14 cellular contexts compared by ENCODE assay signal in genomic region chr3:17759901-17760300, GRCh38. TPM values are rescaled to one million over a fixed set of nuclear protein-coding genes. Genes with fewer than 3 reads are reported as not detected.
DNase-seq lines count a peak whose midpoint lies in the region; ATAC-seq lines count a peak whose summit lies in the region.
"Had no signal": no experiment of that assay in that cellular context is flagged by ENCODE, and none has a peak within 500 bp of the region (broad histone marks: within the 10 kb centered on the region; RNA-seq: fewer than 3 reads in every experiment).

No MANE protein-coding gene starts in this region.

- no peak overlapping the region for H3K4me3 ChIP-seq in GM23248
- no peak overlapping the region for H3K4me3 ChIP-seq in right cardiac atrium (ENCODE audit: low read length)

- H3K4me1 Mint-ChIP-seq in stimulated activated naive CD8-positive, alpha-beta T cell treated with anti-CD3 and anti-CD28 coated beads, Interleukin-15, amount 100 ng/mL, for 72 hours, result peaks cover 8% of the 10 kb centered on the region

- H3K79me2 ChIP-seq in GM23248 (ENCODE audit: insufficient read depth), result no peaks in the 10 kb centered on the region

- ATAC-seq in stimulated activated naive CD8-positive, alpha-beta T cell treated with anti-CD3 and anti-CD28 coated beads, Interleukin-15, amount 100 ng/mL, for 72 hours, result no peak
- no peak for ATAC-seq in right cardiac atrium

- H3K27me3 ChIP-seq in GM23248 (replicated peaks; ENCODE audit: insufficient read depth), result no peaks in the 10 kb centered on the region
- H3K27me3 ChIP-seq in right cardiac atrium (ENCODE audit: control insufficient read depth, insufficient read depth), result no peaks in the 10 kb centered on the region

- H3K4me1 ChIP-seq in GM23248 (ENCODE audit: insufficient read depth), result 0 out of 2 replicates have a peak, but pooled peaks cover 5% of the 10 kb centered on the region
- H3K4me1 ChIP-seq in right cardiac atrium (ENCODE audit: control insufficient read depth, insufficient read depth, low read length), result no peaks in the 10 kb centered on the region

- no peaks in the 10 kb centered on the region for H3F3A ChIP-seq in GM23248 (ENCODE audit: insufficient read depth)

- no peak overlapping the region for H3K4me2 ChIP-seq in GM23248 (ENCODE audit: unreplicated experiment)

- H3K36me3 ChIP-seq in GM23248 (ENCODE audit: low read depth), result no peaks in the 10 kb centered on the region

- no peaks in the 10 kb centered on the region for H3K9me3 Mint-ChIP-seq in stimulated activated naive CD8-positive, alpha-beta T cell treated with anti-CD3 and anti-CD28 coated beads, Interleukin-15, amount 100 ng/mL, for 72 hours
- H3K9me3 Mint-ChIP-seq: IgD-negative memory B cell had no signal

- no peak overlapping the region for H3K9ac ChIP-seq in GM23248

- 26 to 28% methylated on average over 4 of the region's 4 CpGs for WGBS in GM23248 (ENCODE audit: low coverage in 1 of 2, low lambda C conversion rate in 2 of 2, missing lambda C conversion rate in 2 of 2), 2 experiments
- 71% methylated on average over 4 of the region's 4 CpGs for WGBS in right cardiac atrium

- H3K4me3 Mint-ChIP-seq in stimulated activated naive CD8-positive, alpha-beta T cell treated with anti-CD3 and anti-CD28 coated beads, Interleukin-15, amount 100 ng/mL, for 72 hours, result no peak overlapping the region
- H3K4me3 Mint-ChIP-seq: IgD-negative memory B cell had no signal

- peak; percentile 20 for DNase-seq in GM23248
- peak; percentile 24 for DNase-seq in astrocyte of the hippocampus (ENCODE audit: low read depth, low spot score)
- DNase-seq in foreskin melanocyte, result peak; percentile 87
- no peak for DNase-seq in substantia nigra (lab: John Stamatoyannopoulos, UW)
- no peak for DNase-seq in stimulated activated naive CD8-positive, alpha-beta T cell treated with anti-CD3 and anti-CD28 coated beads, Interleukin-15, amount 100 ng/mL, for 72 hours
- no peak for DNase-seq in right cardiac atrium
- no peak for DNase-seq in Kasumi-1 (lab: John Stamatoyannopoulos, UW)
- DNase-seq: C1 segment of cervical spinal cord, EL, NCI-H1092, NCI-H2107, NCI-H345, Right ventricle myocardium superior had no signal

- no peaks in the 10 kb centered on the region for H4K20me1 ChIP-seq in GM23248 (ENCODE audit: insufficient read depth)

- H3K27me3 Mint-ChIP-seq in stimulated activated naive CD8-positive, alpha-beta T cell treated with anti-CD3 and anti-CD28 coated beads, Interleukin-15, amount 100 ng/mL, for 72 hours, result peaks cover 27% of the 10 kb centered on the region
- H3K27me3 Mint-ChIP-seq: IgD-negative memory B cell had no signal

- H3K27ac Mint-ChIP-seq in stimulated activated naive CD8-positive, alpha-beta T cell treated with anti-CD3 and anti-CD28 coated beads, Interleukin-15, amount 100 ng/mL, for 72 hours, result no peak overlapping the region
- H3K27ac Mint-ChIP-seq: IgD-negative memory B cell had no signal

- intact Hi-C loops in right cardiac atrium (cut with DNase I), result no loop called here

- H2AFZ ChIP-seq in GM23248, result no peak overlapping the region

- in situ Hi-C loops in GM23248 (cut with MboI), result no loop called here

- H3K9me3 ChIP-seq in GM23248 (ENCODE audit: low read depth), result no peaks in the 10 kb centered on the region
- no peaks in the 10 kb centered on the region for H3K9me3 ChIP-seq in right cardiac atrium (ENCODE audit: control insufficient read depth, low read length)

- H3K9me2 ChIP-seq in GM23248 (ENCODE audit: insufficient read depth), result no peaks in the 10 kb centered on the region

- H3K27ac ChIP-seq in GM23248 (no peak overlapping the region), substantia nigra (ENCODE audit: low read depth, low read length, poor library complexity, severe bottlenecking) (peak overlapping the region; percentile 7), right cardiac atrium (ENCODE audit: low read length) (no peak overlapping the region)

RNA-seq across cellular contexts. Expression of gene TBC1D5, which starts 17.5 kb away (rescaled TPM):
- 69.9 and 71.7 TPM in 2 replicates for total RNA-seq in GM23248 (2014; rRNA removed; shearing (Covaris generic))
- polyA plus RNA-seq in GM23248 (2016; fragmentation: Nextera tagmentation; extraction: Ambion mirVana) (30.8 and 31.0 TPM in 2 replicates), right cardiac atrium (9.0 TPM)
- 10 to 100 TPM; 36.8 to 44.3 (median 41.0) TPM for total RNA-seq in right cardiac atrium

Comparison
In these comparisons a context has a peak if more than half of its experiments do, and no peak if none do; other contexts are left out.
1. DNase-seq: peak in GM23248 (single experiment), astrocyte of the hippocampus (single experiment) and foreskin melanocyte (single experiment); none in substantia nigra (0 of 49), stimulated activated naive CD8-positive, alpha-beta T cell treated with anti-CD3 and anti-CD28 coated beads, Interleukin-15, amount 100 ng/mL, for 72 hours (0 of 2), right cardiac atrium (0 of 3) and Kasumi-1 (0 of 2).